ENCODE assay signal across 8 cellular contexts in the genomic region with DNA sequence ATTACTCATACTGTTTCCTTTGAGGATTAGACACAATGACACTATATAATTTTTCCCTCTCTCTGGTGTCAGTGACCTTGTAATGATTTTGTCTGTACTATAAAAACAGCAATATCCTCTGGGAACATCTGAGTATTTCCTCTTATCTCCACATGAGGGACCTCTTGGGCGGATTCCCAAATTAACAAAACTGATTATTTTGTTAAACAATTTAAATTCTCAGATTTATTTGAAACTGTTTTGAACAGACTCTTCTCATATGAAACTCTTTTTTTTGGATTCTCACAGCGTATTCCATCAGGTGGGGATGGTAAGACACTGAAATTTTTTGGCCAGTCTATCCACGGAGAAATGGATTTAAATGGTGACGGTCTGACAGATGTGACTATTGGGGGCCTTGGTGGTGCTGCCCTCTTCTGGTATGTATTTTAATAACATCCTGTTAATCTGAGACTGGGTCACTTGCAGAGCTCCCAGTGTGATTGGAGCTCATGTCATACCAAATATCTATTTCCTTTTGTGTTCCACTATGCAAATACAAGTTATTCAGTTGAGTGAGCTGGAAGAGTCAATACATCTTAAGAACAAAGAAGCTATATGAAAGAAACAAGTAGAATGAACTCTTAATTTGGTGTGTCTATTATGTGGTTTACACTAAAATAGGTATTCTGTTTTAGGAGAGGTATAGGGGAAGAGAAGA.
DNase-seq lines count a peak whose midpoint lies in the region; ATAC-seq and TF ChIP-seq lines count a peak whose summit lies in the region.

No MANE protein-coding gene starts in this region.

- H3K4me2 ChIP-seq in IMR-90 (ENCODE audit: low read depth, low read length) (peak overlapping the region; percentile 62; the same call in 1 of the 2 replicates), PC-9 (peak overlapping the region; percentile 76)

- H4K91ac ChIP-seq in IMR-90 (ENCODE audit: insufficient read depth, low read depth, low read length) = no peak overlapping the region

- intact Hi-C loops in IMR-90 (cut with micrococcal nuclease) (loop anchor here (1.0 to 5.0 kb wide), 5 partner anchors 111 to 251 kb away; a partner anchor contains a TSS), PC-9 (cut with micrococcal nuclease; ENCODE audit: unreplicated experiment) (loop anchor here (1.0 to 5.0 kb wide), 3 partner anchors 113 to 222 kb away; a partner anchor contains a TSS)

- TF ChIP-seq CTCF in IMR-90 (conservative IDR thresholded peaks at IDR 0.05; ENCODE audit: low read depth, low read length) = peak; percentile 63
- peak; percentile 91 for TF ChIP-seq CTCF in PC-9 (conservative IDR thresholded peaks at IDR 0.05)
- peak; percentile 46 for TF ChIP-seq CTCF in foreskin fibroblast (IDR thresholded peaks at IDR 0.05; ENCODE audit: low read depth, low read length)

- H3K56ac ChIP-seq in IMR-90 (ENCODE audit: extremely low read depth, insufficient read depth, low read length) = no peak overlapping the region

- no peaks in the 10 kb centered on the region for H3K27me3 Mint-ChIP-seq in activated T-helper 17 cell treated with anti-CD3 and anti-CD28 coated beads, Interleukin-2, amount 50 U/mL, for 72 hours

- dilution Hi-C loops in IMR-90 (cut with HindIII; ENCODE audit: low sequenced_read_pairs, unreplicated experiment) = no loop called here

- POLR2A ChIA-PET in IMR-90 (lab: Charles Lee; ENCODE audit: unreplicated experiment) (no interaction called here), PC-9 (lab: Charles Lee; ENCODE audit: unreplicated experiment) (no interaction called here)

- no peak overlapping the region for H2AFZ ChIP-seq in IMR-90 (replicated peaks; ENCODE audit: low read length, poor library complexity)
- H2AFZ ChIP-seq in PC-9 = peak overlapping the region; percentile 49; the same call in 1 of the 2 replicates

- H3K79me2 ChIP-seq in PC-9 (ENCODE audit: low read depth) = no peaks in the 10 kb centered on the region

- H3K36me3 ChIP-seq in IMR-90 (ENCODE audit: control insufficient read depth, insufficient read depth, low read length) = peaks cover 4% of the 10 kb centered on the region
- H3K36me3 ChIP-seq in PC-9 (ENCODE audit: low read depth) = no peaks in the 10 kb centered on the region

- peak overlapping the region; percentile 10; the same call in 1 of the 2 replicates for H3K4me3 ChIP-seq in IMR-90 (ENCODE audit: insufficient read depth, low read depth, low read length)
- H3K4me3 ChIP-seq in PC-9 = peak overlapping the region; percentile 53; the same call in 1 of the 2 replicates
- peak overlapping the region; percentile 42 to 50 for H3K4me3 ChIP-seq in foreskin fibroblast (ENCODE audit: low read depth in 1 of 2, low read length in 2 of 2)

- H2BK20ac ChIP-seq in IMR-90 (ENCODE audit: low read depth, low read length) = no peak overlapping the region

- no peak overlapping the region for H3K23ac ChIP-seq in IMR-90 (ENCODE audit: low read depth, low read length)

- H2BK5ac ChIP-seq in IMR-90 (ENCODE audit: low read depth, low read length, poor library complexity, severe bottlenecking) = peak overlapping the region; percentile 55

- H3K27ac ChIP-seq in IMR-90 (ENCODE audit: insufficient read depth, low read length) (no peak overlapping the region), PC-9 (no peak overlapping the region)

- H3K9me3 ChIP-seq in IMR-90 (ENCODE audit: control insufficient read depth, insufficient read depth, low read length) (no peaks in the 10 kb centered on the region), PC-9 (ENCODE audit: insufficient read depth, low read depth) (no peaks in the 10 kb centered on the region)

- BruUV-seq in IMR-90 (replicated peaks; lab: Mats Ljungman, UMichigan) (no TSS peak), PC-9 (replicated peaks; lab: Mats Ljungman, UMichigan) (no TSS peak)

- H3K4me1 Mint-ChIP-seq in activated T-helper 17 cell treated with anti-CD3 and anti-CD28 coated beads, Interleukin-2, amount 50 U/mL, for 72 hours = peaks cover 8% of the 10 kb centered on the region

- no peak overlapping the region for H4K8ac ChIP-seq in IMR-90 (ENCODE audit: low read depth in 2 of 2, low read length in 2 of 2)

- H4K5ac ChIP-seq in IMR-90 (ENCODE audit: low read depth, low read length) = no peak overlapping the region

- no peak overlapping the region for H2AK9ac ChIP-seq in IMR-90 (replicated peaks; ENCODE audit: low read depth, low read length, poor library complexity)

- H3K9me2 ChIP-seq in PC-9 (ENCODE audit: insufficient read depth) = no peaks in the 10 kb centered on the region

- peak overlapping the region; percentile 64; the same call in 1 of the 2 replicates for H2BK120ac ChIP-seq in IMR-90 (ENCODE audit: low read depth, low read length)

- TF ChIP-seq RAD21 in IMR-90 (IDR thresholded peaks at IDR 0.05; ENCODE audit: low read length) = peak; percentile 70

- ATAC-seq in GM21723 (IDR thresholded peaks at IDR 0.05; ENCODE audit: unreplicated experiment) = peak; percentile 99
- ATAC-seq in IMR-90 (ENCODE audit: low read depth) = peak; percentile 96
- peak; percentile 81 for ATAC-seq in activated T-helper 17 cell treated with anti-CD3 and anti-CD28 coated beads, Interleukin-2, amount 50 U/mL, for 72 hours (replicated peaks)

- 0 out of 2 replicates have a peak overlapping the region, but pooled peaks have one; percentile 8 for H3K18ac ChIP-seq in IMR-90 (ENCODE audit: low read depth, low read length)

- no peaks in the 10 kb centered on the region for H3K36me3 Mint-ChIP-seq in activated T-helper 17 cell treated with anti-CD3 and anti-CD28 coated beads, Interleukin-2, amount 50 U/mL, for 72 hours (ENCODE audit: low read depth)

- H3K4me3 Mint-ChIP-seq in activated T-helper 17 cell treated with anti-CD3 and anti-CD28 coated beads, Interleukin-2, amount 50 U/mL, for 72 hours = peak overlapping the region; percentile 49

- no peak overlapping the region for H2BK15ac ChIP-seq in IMR-90 (ENCODE audit: low read depth, low read length)

- H3K4me1 ChIP-seq in IMR-90 (ENCODE audit: control insufficient read depth, insufficient read depth, low read length) (no peaks in the 10 kb centered on the region; the same call in 1 of the 2 replicates), PC-9 (replicated peaks; ENCODE audit: insufficient read depth) (no peaks in the 10 kb centered on the region)

- DNase-seq in ELF-1 (ENCODE audit: low read depth, low spot score) (peak; percentile 70), IMR-90 (peak; percentile 75), PC-9 (peak; percentile 53 to 58), foreskin fibroblast (peak; percentile 57 to 85), nucleus accumbens (lab: John Stamatoyannopoulos, UW) (peak in 38 of 56 donors; percentile 0 to 61 (median 18)), ureter (ENCODE audit: low spot score) (peak; percentile 55)

- peak overlapping the region; percentile 32; the same call in 1 of the 2 replicates for H3K4ac ChIP-seq in IMR-90 (ENCODE audit: low read depth, low read length)

- H3K14ac ChIP-seq in IMR-90 (replicated peaks; ENCODE audit: low read depth, low read length) = no peak overlapping the region

- no CpG with 5 or more reads among the region's 4 CpGs for WGBS in IMR-90 (ENCODE audit: extremely low coverage in 2 of 2, insufficient read length in 1 of 2), 2 experiments

- TF ChIP-seq POLR2A in IMR-90 (IDR thresholded peaks at IDR 0.05; ENCODE audit: low read depth, low read length) = no peak

- no peaks in the 10 kb centered on the region for H3F3A ChIP-seq in PC-9 (ENCODE audit: insufficient read depth, low read depth)

- no peak overlapping the region for H3K9ac ChIP-seq in IMR-90 (ENCODE audit: low read depth, low read length)

- no peak overlapping the region for H3K27ac Mint-ChIP-seq in activated T-helper 17 cell treated with anti-CD3 and anti-CD28 coated beads, Interleukin-2, amount 50 U/mL, for 72 hours

- peaks cover 6 to 11% of the 10 kb centered on the region in 2 experiments; a peak in 3 of 4 replicates for H3K79me1 ChIP-seq in IMR-90 (ENCODE audit: low read depth in 1 of 2, low read length in 2 of 2)

- no peaks in the 10 kb centered on the region for H4K20me1 ChIP-seq in IMR-90 (ENCODE audit: insufficient read depth, low read length)
- H4K20me1 ChIP-seq in PC-9 (ENCODE audit: insufficient read depth) = no peaks in the 10 kb centered on the region

- H3K27me3 ChIP-seq in IMR-90 (ENCODE audit: control insufficient read depth, insufficient read depth, low read length) (no peaks in the 10 kb centered on the region), PC-9 (ENCODE audit: insufficient read depth, low read depth) (no peaks in the 10 kb centered on the region)

- no peak overlapping the region for H2AK5ac ChIP-seq in IMR-90 (ENCODE audit: low read depth, low read length)

- CTCF ChIA-PET in IMR-90 (lab: Yijun Ruan, JAX) (interaction anchor here (0.6 to 0.9 kb wide), 17 partner anchors 8 to 253 kb away, joined by 3 to 5 read pairs (median 4); a partner anchor contains a TSS), PC-9 (lab: Charles Lee) (interaction anchor here (0.6 to 1.0 kb wide), 6 partner anchors 116 to 1955 kb away, joined by 3 to 8 read pairs (median 6); a partner anchor contains a TSS)

- H3K9me3 Mint-ChIP-seq in activated T-helper 17 cell treated with anti-CD3 and anti-CD28 coated beads, Interleukin-2, amount 50 U/mL, for 72 hours = no peaks in the 10 kb centered on the region

- in situ Hi-C loops in IMR-90 (cut with MboI; ENCODE audit: low sequenced_read_pairs) = loop anchor here (25.0 kb wide), 1 partner anchor 1953 kb away; no protein-coding TSS in a partner anchor

- H3K9me1 ChIP-seq in IMR-90 (ENCODE audit: insufficient read depth, low read length) = no peaks in the 10 kb centered on the region; the same call in 1 of the 2 replicates

TF ChIP-seq in IMR-90, 13 proteins besides CTCF, POLR2A, EP300 and RAD21:
- TF ChIP-seq MAZ (IDR thresholded peaks at IDR 0.05; ENCODE audit: borderline replicate concordance, low read depth, low read length) (no peak), SMC3 (IDR thresholded peaks at IDR 0.05; ENCODE audit: low read depth, low read length) (peak; percentile 35)
TF ChIP-seq in IMR-90: peak in this region for 1.

Comparison
In these comparisons a context has a peak if more than half of its experiments do, and no peak if none do; other contexts are left out.
1. DNase-seq: peak in every context shown above with its lines; median percentile 75 in IMR-90; 71 in foreskin fibroblast; 70 in ELF-1; 56 in PC-9; 55 in ureter; 18 in nucleus accumbens.